ENCODE assay signal across 25 cellular contexts in the genomic region with DNA sequence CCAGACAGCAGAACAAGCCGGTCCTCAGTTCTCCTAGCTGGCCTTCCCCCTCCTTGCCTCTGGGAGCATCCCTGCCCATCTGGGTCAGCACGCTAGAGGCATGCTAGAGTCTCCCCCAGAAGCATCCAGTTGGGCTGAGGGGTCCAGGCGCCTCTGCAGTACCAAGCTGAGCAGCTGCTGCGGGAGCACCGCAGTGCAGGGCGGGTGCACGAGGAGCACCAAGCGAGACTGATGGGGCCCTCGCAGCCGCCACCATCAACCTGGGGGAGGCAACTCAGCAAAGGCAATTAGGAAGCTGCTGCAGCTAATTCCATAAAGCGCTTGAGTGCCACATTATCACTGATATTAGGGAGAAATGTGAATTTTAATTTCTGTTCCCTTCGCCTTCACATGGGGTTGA. TPM values are rescaled to one million over a fixed set of nuclear protein-coding genes. Genes with fewer than 3 reads are reported as not detected.
"Had no signal": no experiment of that assay in that cellular context is flagged by ENCODE, and none has a peak within 500 bp of the region (broad histone marks: within the 10 kb centered on the region; RNA-seq: fewer than 3 reads in every experiment).

No MANE protein-coding gene starts in this region.

- ATAC-seq: HepG2, Panc1, PC-3 had no signal

- DNase-seq: IMR-90, Karpas-422, KG1, MG63, NCI-H1092 treated with DMSO at 0.1 percent for 48 hours, NCI-H1436, NCI-H187, NCI-H2029, NCI-H2081 treated with DMSO at 0.1 percent for 48 hours, NCI-H2171, NCI-H226, NCI-H446, NCI-H510A, NCI-H524 treated with DMSO at 0.1 percent for 48 hours, NCI-H69, NCI-H774, PC-3, SHP77, SK-N-SH, SW 1271 had no signal

- H3K27me3 ChIP-seq: MG63 had no signal

- H3K4me3 ChIP-seq: MG63 had no signal

- H3K36me3 ChIP-seq: MG63 had no signal

RNA-seq across cellular contexts. Expression of a gene that starts 12.4 kb away (rescaled TPM):
- total RNA-seq: HepG2, HT-29, OCI-LY7, PC-3, SK-MEL-5 had no signal
